ENCODE assay signal across 2 cellular contexts in the genomic region with DNA sequence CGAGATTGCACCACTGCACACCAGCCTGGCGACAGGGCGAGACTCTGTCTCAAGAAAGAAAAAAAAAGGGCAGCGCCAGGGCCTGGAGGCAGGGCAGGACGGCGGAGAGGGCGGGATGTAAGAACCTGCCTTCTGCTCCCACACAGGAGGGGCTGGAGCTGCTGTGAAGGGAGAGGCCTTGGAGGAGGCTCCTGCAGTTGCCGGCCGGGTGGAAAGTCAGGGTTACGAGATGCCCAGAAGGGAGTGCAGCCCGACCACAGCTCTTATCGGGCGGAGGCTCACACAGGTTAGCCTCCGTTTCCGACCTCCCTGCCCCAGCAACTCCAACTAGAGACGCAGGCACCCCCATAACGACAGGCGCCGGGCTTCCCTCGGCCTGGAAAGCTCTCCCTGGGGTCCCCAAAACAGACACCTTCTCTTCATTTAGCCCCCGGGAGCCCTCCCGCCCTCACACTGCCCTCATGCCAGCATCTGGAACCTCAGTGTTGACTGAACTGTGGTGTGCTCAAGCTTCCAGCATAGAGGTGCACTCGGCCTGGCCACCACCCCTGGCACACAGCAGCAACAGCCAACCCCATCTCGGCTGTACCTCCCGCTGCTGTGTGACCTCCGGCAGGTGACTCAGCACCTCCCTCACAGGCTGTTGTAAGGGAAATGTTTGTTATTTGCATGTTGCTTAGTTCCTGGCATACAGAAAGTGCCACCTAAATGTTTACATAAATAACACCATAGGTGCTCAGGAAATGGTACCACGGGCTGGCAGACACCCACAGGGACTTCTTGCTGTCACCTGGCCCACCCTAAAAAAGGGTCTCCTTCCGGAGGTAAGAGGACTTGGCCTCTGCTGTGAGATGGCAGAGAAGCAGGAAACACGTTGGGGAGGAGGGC.
TF ChIP-seq lines count a peak whose summit lies in the region.

No MANE protein-coding gene starts in this region.

TF ChIP-seq in WTC11, 78 proteins besides CTCF, POLR2A, EP300 and RAD21 (continues in another document):
- TF ChIP-seq NFE2L1 (CRISPR knock-in tag; IDR thresholded peaks at IDR 0.05) (peak; percentile 87; the same call in 1 of the 2 replicates), ZNF423 (CRISPR knock-in tag; IDR thresholded peaks at IDR 0.05) (peak; percentile 83), RELA (CRISPR knock-in tag; IDR thresholded peaks at IDR 0.05; ENCODE audit: borderline replicate concordance) (no peak), GABPB1 (CRISPR knock-in tag; IDR thresholded peaks at IDR 0.05) (no peak)
- TF ChIP-seq, protein P1, sequence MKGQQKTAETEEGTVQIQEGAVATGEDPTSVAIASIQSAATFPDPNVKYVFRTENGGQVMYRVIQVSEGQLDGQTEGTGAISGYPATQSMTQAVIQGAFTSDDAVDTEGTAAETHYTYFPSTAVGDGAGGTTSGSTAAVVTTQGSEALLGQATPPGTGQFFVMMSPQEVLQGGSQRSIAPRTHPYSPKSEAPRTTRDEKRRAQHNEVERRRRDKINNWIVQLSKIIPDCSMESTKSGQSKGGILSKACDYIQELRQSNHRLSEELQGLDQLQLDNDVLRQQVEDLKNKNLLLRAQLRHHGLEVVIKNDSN (CRISPR knock-in tag; IDR thresholded peaks at IDR 0.05): peak; percentile 30; the same call in 1 of the 2 replicates
- TF ChIP-seq, protein P2, sequence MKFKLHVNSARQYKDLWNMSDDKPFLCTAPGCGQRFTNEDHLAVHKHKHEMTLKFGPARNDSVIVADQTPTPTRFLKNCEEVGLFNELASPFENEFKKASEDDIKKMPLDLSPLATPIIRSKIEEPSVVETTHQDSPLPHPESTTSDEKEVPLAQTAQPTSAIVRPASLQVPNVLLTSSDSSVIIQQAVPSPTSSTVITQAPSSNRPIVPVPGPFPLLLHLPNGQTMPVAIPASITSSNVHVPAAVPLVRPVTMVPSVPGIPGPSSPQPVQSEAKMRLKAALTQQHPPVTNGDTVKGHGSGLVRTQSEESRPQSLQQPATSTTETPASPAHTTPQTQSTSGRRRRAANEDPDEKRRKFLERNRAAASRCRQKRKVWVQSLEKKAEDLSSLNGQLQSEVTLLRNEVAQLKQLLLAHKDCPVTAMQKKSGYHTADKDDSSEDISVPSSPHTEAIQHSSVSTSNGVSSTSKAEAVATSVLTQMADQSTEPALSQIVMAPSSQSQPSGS (CRISPR knock-in tag; IDR thresholded peaks at IDR 0.05; ENCODE audit: borderline replicate concordance, low read depth): no peak
- TF ChIP-seq, protein P3, sequence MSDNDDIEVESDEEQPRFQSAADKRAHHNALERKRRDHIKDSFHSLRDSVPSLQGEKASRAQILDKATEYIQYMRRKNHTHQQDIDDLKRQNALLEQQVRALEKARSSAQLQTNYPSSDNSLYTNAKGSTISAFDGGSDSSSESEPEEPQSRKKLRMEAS (CRISPR knock-in tag; IDR thresholded peaks at IDR 0.05): 0 out of 2 replicates have a peak, but pooled peaks have one; percentile 22
- TF ChIP-seq, protein P4, sequence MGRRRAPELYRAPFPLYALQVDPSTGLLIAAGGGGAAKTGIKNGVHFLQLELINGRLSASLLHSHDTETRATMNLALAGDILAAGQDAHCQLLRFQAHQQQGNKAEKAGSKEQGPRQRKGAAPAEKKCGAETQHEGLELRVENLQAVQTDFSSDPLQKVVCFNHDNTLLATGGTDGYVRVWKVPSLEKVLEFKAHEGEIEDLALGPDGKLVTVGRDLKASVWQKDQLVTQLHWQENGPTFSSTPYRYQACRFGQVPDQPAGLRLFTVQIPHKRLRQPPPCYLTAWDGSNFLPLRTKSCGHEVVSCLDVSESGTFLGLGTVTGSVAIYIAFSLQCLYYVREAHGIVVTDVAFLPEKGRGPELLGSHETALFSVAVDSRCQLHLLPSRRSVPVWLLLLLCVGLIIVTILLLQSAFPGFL (CRISPR knock-in tag; IDR thresholded peaks at IDR 0.05; ENCODE audit: borderline replicate concordance): no peak
- TF ChIP-seq, protein P5, sequence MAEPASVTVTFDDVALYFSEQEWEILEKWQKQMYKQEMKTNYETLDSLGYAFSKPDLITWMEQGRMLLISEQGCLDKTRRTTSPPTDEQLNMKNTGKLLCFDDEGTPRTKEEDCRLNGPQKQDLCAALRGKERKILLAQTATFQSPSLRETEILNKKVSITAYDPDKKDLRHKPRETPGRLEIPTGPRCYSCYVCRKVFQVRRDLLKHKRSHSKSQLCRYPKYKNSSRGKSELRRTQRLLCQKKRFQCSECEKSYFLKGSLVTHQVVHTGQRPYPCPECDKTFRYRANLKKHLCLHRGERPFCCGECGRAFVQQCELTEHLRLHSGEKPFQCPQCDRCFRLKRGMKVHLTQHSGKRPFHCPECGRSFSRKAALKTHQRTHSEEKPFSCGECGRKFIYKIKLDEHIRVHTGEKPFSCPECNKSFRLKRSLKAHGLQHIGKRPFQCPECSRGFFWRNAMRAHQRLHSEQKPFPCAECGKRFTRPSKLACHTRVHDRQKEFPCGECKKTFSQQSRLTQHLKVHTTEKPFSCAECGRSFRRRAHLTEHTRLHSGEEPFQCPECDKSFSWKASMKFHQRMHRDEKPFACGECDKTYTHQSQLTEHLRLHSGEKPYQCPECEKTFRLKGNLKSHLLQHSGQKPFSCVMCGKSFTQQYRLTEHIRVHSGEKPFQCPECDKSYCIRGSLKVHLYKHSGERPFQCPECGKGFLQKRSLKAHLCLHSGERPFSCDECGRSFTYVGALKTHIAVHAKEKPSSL (CRISPR knock-in tag; conservative IDR thresholded peaks at IDR 0.05): no peak
- TF ChIP-seq, protein P6, sequence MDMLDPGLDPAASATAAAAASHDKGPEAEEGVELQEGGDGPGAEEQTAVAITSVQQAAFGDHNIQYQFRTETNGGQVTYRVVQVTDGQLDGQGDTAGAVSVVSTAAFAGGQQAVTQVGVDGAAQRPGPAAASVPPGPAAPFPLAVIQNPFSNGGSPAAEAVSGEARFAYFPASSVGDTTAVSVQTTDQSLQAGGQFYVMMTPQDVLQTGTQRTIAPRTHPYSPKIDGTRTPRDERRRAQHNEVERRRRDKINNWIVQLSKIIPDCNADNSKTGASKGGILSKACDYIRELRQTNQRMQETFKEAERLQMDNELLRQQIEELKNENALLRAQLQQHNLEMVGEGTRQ (CRISPR knock-in tag; IDR thresholded peaks at IDR 0.05): peak; percentile 3; the same call in 1 of the 2 replicates

TF ChIP-seq in H1, 55 proteins besides CTCF, POLR2A, EP300 and RAD21:
- TF ChIP-seq YY1 (IDR thresholded peaks at IDR 0.05; ENCODE audit: low read depth, low read length) (0 out of 2 replicates have a peak, but pooled peaks have one; percentile 54), TAF1 (IDR thresholded peaks at IDR 0.05; ENCODE audit: low read depth, low read length) (peak; percentile 66; the same call in 1 of the 2 replicates), RXRA (IDR thresholded peaks at IDR 0.05; ENCODE audit: insufficient read depth, low read depth, low read length) (0 out of 2 replicates have a peak, but pooled peaks have one; percentile 56), CEBPB (IDR thresholded peaks at IDR 0.05; ENCODE audit: low read depth, low read length) (no peak), CREB1 (IDR thresholded peaks at IDR 0.05) (0 out of 2 replicates have a peak, but pooled peaks have one; percentile 5), BACH1 (IDR thresholded peaks at IDR 0.05; ENCODE audit: low read length) (peak; percentile 87), BCL11A (IDR thresholded peaks at IDR 0.05; ENCODE audit: low read depth in 2 of 2, low read length in 2 of 2) (no peak), SIRT6 (IDR thresholded peaks at IDR 0.05; ENCODE audit: low read length) (no peak), SIN3A (conservative IDR thresholded peaks at IDR 0.05 in 1 of 2, IDR thresholded peaks at IDR 0.05 in 1 of 2; ENCODE audit: low read depth in 1 of 2, low read length in 2 of 2) (0 out of 4 replicates have a peak, but pooled peaks of 1 of the 2 experiments have one; percentile 15), KDM1A (IDR thresholded peaks at IDR 0.05; ENCODE audit: borderline replicate concordance, low read length) (no peak), JUN (IDR thresholded peaks at IDR 0.05; ENCODE audit: low read depth, low read length) (peak; percentile 7; the same call in 1 of the 2 replicates), MAFK (IDR thresholded peaks at IDR 0.05; ENCODE audit: low read depth, low read length) (peak; percentile 82), JUND (IDR thresholded peaks at IDR 0.05; ENCODE audit: low read length) (peak; percentile 81), ASH2L (IDR thresholded peaks at IDR 0.05; ENCODE audit: low read length) (peak; percentile 95), TAF7 (optimal IDR thresholded peaks at IDR 0.05; ENCODE audit: borderline replicate concordance, low read depth, low read length) (no peak), POLR2AphosphoS5 (IDR thresholded peaks at IDR 0.05; ENCODE audit: low read depth, low read length) (peak; percentile 79), HDAC2 (IDR thresholded peaks at IDR 0.05; ENCODE audit: borderline replicate concordance in 1 of 2, low read depth in 2 of 2, low read length in 2 of 2) (0 out of 4 replicates have a peak, but pooled peaks have one; percentile 3 to 37), RBBP5 (IDR thresholded peaks at IDR 0.05; ENCODE audit: borderline replicate concordance, low read depth, low read length) (peak; percentile 94; the same call in 1 of the 2 replicates), TBP (IDR thresholded peaks at IDR 0.05; ENCODE audit: low read depth, low read length) (peak; percentile 7)
- TF ChIP-seq, protein P2 (IDR thresholded peaks at IDR 0.05; ENCODE audit: low read length): no peak
- TF ChIP-seq, protein P3 (IDR thresholded peaks at IDR 0.05): 0 out of 2 replicates have a peak, but pooled peaks have one; percentile 12
